1 cellular context compared by ENCODE assay signal in the genomic region with DNA sequence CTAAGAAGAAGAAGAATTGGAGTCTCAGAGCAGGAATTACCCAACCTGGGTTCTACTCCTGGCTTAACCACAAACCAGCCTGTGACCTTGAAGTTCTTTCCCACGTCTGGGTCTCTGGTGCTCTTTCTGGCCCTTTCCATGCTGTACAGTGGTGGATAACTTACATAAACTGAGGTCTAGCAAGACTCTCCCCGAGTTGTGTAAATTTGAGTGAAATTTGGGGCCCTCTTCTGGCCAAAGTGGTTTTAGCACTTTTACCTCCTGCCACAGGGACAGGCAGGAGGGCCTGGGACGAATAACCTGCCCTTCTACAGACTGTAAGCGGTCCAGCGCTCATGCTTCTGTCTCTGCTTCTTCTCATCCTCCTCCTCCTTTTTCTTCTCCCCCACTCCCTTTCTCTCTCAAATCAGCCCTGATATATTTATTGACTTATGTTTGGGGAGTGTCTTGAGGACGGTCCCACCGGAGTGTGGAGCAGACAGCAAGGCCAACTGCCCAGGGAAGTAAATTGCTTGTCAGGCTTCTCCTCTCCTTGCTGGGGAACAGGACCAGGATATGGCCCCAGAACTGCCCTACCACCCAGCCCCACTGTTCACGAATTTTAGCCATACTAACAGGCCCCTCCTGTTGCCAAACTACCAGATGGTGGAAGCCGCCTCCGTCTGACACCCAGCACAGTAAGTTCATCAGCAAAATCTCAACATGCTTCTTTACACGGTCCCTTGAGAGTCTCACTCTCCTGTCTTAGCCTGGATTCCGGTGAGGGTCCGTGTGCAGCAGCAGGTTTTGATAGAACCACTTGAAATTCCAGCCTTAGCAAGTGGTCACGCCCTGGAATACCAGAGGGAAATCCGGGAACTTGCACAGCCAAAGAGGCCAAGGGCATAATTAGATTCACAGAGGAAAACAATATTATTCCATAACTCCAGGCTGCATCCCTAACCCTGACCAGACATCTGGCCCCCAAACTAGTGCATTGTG.
TF ChIP-seq lines count a peak whose summit lies in the region.

No MANE protein-coding gene starts in this region.

TF ChIP-seq in SK-N-SH treated with all-trans-retinoic acid at 6 μM for 48 hours, 23 proteins besides CTCF, POLR2A, EP300 and RAD21 (continued from another document):
- TF ChIP-seq, protein P1, sequence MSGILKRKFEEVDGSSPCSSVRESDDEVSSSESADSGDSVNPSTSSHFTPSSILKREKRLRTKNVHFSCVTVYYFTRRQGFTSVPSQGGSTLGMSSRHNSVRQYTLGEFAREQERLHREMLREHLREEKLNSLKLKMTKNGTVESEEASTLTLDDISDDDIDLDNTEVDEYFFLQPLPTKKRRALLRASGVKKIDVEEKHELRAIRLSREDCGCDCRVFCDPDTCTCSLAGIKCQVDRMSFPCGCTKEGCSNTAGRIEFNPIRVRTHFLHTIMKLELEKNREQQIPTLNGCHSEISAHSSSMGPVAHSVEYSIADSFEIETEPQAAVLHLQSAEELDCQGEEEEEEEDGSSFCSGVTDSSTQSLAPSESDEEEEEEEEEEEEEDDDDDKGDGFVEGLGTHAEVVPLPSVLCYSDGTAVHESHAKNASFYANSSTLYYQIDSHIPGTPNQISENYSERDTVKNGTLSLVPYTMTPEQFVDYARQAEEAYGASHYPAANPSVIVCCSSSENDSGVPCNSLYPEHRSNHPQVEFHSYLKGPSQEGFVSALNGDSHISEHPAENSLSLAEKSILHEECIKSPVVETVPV (CRISPR knock-in tag; IDR thresholded peaks at IDR 0.05): no peak
- TF ChIP-seq TOX (CRISPR knock-in tag; IDR thresholded peaks at IDR 0.05; ENCODE audit: borderline replicate concordance): no peak
- TF ChIP-seq GLIS3 (CRISPR knock-in tag; IDR thresholded peaks at IDR 0.05): no peak
